Comparison of ENCODE assay signal across 16 cellular contexts in the genomic region with DNA sequence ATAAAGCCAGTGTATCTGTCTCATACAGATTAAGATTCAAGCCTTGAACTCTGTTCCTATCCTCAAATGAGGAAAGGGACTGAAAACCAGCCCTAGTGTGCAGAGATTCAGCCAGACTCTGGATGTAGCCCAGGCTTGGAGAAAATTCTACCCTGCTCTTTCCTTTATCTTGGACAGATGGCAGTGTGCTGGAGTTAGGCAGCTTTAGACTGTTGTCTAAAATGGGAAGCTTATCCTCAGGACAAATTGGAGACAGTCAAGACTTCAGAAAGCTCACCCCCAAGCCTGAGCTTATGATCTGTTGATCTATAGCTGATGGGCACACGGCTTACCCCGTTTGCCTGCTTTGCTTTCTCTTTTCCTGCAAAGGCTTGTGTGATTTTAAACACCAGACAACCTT.
DNase-seq lines count a peak whose midpoint lies in the region; ATAC-seq and TF ChIP-seq lines count a peak whose summit lies in the region.
"Had no signal": no experiment of that assay in that cellular context is flagged by ENCODE, and none has a peak within 500 bp of the region (broad histone marks: within the 10 kb centered on the region; RNA-seq: fewer than 3 reads in every experiment).

No MANE protein-coding gene starts in this region.

- no peaks in the 10 kb centered on the region for H3K36me3 ChIP-seq in body of pancreas (replicated peaks in 1 of 2; ENCODE audit: insufficient read depth in 1 of 2, low read depth in 2 of 2)
- no peaks in the 10 kb centered on the region for H3K36me3 ChIP-seq in Karpas-422 (ENCODE audit: insufficient read depth, low read length)

- no peak overlapping the region for H3K9ac ChIP-seq in Karpas-422 (ENCODE audit: low read length)
- H3K9ac ChIP-seq: KMS-11 had no signal

- no peak overlapping the region for H3K4me3 ChIP-seq in body of pancreas
- no peak overlapping the region for H3K4me3 ChIP-seq in Karpas-422 (ENCODE audit: low read length)
- H3K4me3 ChIP-seq: PC-9 had no signal

- no peak overlapping the region for H3K27ac ChIP-seq in body of pancreas
- no peak overlapping the region for H3K27ac ChIP-seq in Karpas-422 (ENCODE audit: low read length)
- H3K27ac ChIP-seq: KMS-11, PC-9 had no signal

- H3K9me3 ChIP-seq in body of pancreas (no peaks in the 10 kb centered on the region), Karpas-422 (ENCODE audit: low read length) (no peaks in the 10 kb centered on the region)

- no peak for TF ChIP-seq POLR2A in body of pancreas (IDR thresholded peaks at IDR 0.05)

- H2AFZ ChIP-seq in Karpas-422 (ENCODE audit: low read length) = no peak overlapping the region
- H2AFZ ChIP-seq: PC-9 had no signal

- no peak overlapping the region for H3K4me2 ChIP-seq in Karpas-422 (ENCODE audit: low read depth, low read length, poor library complexity, severe bottlenecking)
- H3K4me2 ChIP-seq: KMS-11, PC-9 had no signal

- no peaks in the 10 kb centered on the region for H3K27me3 ChIP-seq in body of pancreas
- H3K27me3 ChIP-seq in Karpas-422 (ENCODE audit: low read length) = no peaks in the 10 kb centered on the region

- WGBS in body of pancreas, 2 donors = 38 to 47% methylated on average over 2 of the region's 2 CpGs

- peak; percentile 57 for DNase-seq in DMS 273 (lab: John Stamatoyannopoulos, UW; ENCODE audit: unreplicated experiment)
- DNase-seq in NCI-H82 treated with DMSO at 0.1 percent for 48 hours (lab: John Stamatoyannopoulos, UW; ENCODE audit: unreplicated experiment) = peak; percentile 97
- DNase-seq in cerebellar cortex (ENCODE audit: low spot score) = peak; percentile 69
- peak; percentile 39 for DNase-seq in pons (ENCODE audit: low spot score)
- no peak for DNase-seq in body of pancreas
- no peak for DNase-seq in Karpas-422
- DNase-seq: CD4-positive, alpha-beta memory T cell; H9; NCI-H1417 treated with DMSO at 0.1 percent for 48 hours; NCI-H2029; NCI-H526; NK-92 treated with Interleukin-12 subunit alpha and Interleukin-12 subunit beta, amount 100 ng/mL, for 24 hours; PC-9 had no signal

- no peaks in the 10 kb centered on the region for H3K9me2 ChIP-seq in Karpas-422 (replicated peaks; ENCODE audit: insufficient read depth, low read length)

- ATAC-seq in body of pancreas = no peak
- no peak for ATAC-seq in GM19351 (IDR thresholded peaks at IDR 0.05; ENCODE audit: unreplicated experiment)
- ATAC-seq: HepG2 had no signal

- H3K79me2 ChIP-seq in Karpas-422 (ENCODE audit: low read length) = no peaks in the 10 kb centered on the region

- TF ChIP-seq CTCF in body of pancreas (IDR thresholded peaks at IDR 0.05) = no peak

- intact Hi-C loops in body of pancreas (cut with DNase I) = no loop called here

- H4K20me1 ChIP-seq in Karpas-422 (ENCODE audit: insufficient read depth, low read depth, low read length) = no peaks in the 10 kb centered on the region

- H3K4me1 ChIP-seq in body of pancreas = no peaks in the 10 kb centered on the region
- H3K4me1 ChIP-seq in Karpas-422 (ENCODE audit: low read length) = no peaks in the 10 kb centered on the region

Comparison
In these comparisons a context has a peak if more than half of its experiments do, and no peak if none do; other contexts are left out.
1. DNase-seq: peak in DMS 273 (single experiment), NCI-H82 treated with DMSO at 0.1 percent for 48 hours (single experiment), cerebellar cortex (single experiment) and pons (single experiment); none in body of pancreas (0 of 4) and Karpas-422 (single experiment).